ENCODE assay signal across 8 cellular contexts in genomic region chr5:50853151-50853550, GRCh38.
DNase-seq lines count a peak whose midpoint lies in the region; ATAC-seq and TF ChIP-seq lines count a peak whose summit lies in the region.

No MANE protein-coding gene starts in this region.

- H3K4me1 ChIP-seq in endodermal cell (ENCODE audit: control insufficient read depth, insufficient read depth, low read length): peaks cover 6% of the 10 kb centered on the region

- H3K4me1 Mint-ChIP-seq in endodermal cell: peaks cover 6% of the 10 kb centered on the region

- no peaks in the 10 kb centered on the region for H3K36me3 ChIP-seq in endodermal cell (ENCODE audit: control insufficient read depth, insufficient read depth, low read length)

- DNase-seq in GM12864 (ENCODE audit: low read depth) (peak; percentile 72), globus pallidus (ENCODE audit: low spot score) (peak; percentile 63), NCI-H187 (lab: John Stamatoyannopoulos, UW) (no peak), NCI-H510A treated with DMSO at 0.1 percent for 48 hours (lab: John Stamatoyannopoulos, UW) (no peak), cerebellum (ENCODE audit: low spot score) (no peak), endodermal cell (no peak)

- H3K9me3 Mint-ChIP-seq in endodermal cell: no peaks in the 10 kb centered on the region

- no peaks in the 10 kb centered on the region for H3K27me3 ChIP-seq in endodermal cell (ENCODE audit: control insufficient read depth, insufficient read depth, low read length, poor library complexity, severe bottlenecking)

- H3K36me3 Mint-ChIP-seq in endodermal cell (ENCODE audit: low read depth): no peaks in the 10 kb centered on the region

- no peak overlapping the region for H3K27ac ChIP-seq in endodermal cell (ENCODE audit: low read depth, low read length)

- ATAC-seq in GM21526 (IDR thresholded peaks at IDR 0.05; ENCODE audit: low FRiP score, unreplicated experiment) (peak; percentile 78), HG03520 (IDR thresholded peaks at IDR 0.05; ENCODE audit: unreplicated experiment) (peak; percentile 71)

- TF ChIP-seq CTCF in GM12864 (IDR thresholded peaks at IDR 0.05; ENCODE audit: low read depth, low read length, missing control alignments): no peak
- TF ChIP-seq CTCF in endodermal cell (conservative IDR thresholded peaks at IDR 0.05): no peak

- WGBS in endodermal cell (ENCODE audit: insufficient coverage in 1 of 2, insufficient read length in 1 of 2), 2 experiments: 92 to 94% methylated on average over 2 to 4 of the region's 4 CpGs

- H3K27ac Mint-ChIP-seq in endodermal cell: no peak overlapping the region

- H3K27me3 Mint-ChIP-seq in endodermal cell (ENCODE audit: insufficient read depth): no peaks in the 10 kb centered on the region

- no peaks in the 10 kb centered on the region for H3K9me3 ChIP-seq in endodermal cell (ENCODE audit: control insufficient read depth, low read length)

- H3K9ac ChIP-seq in endodermal cell (ENCODE audit: extremely low read depth, low read length, poor library complexity, severe bottlenecking): no peak overlapping the region

- H3K4me3 ChIP-seq in GM12864 (ENCODE audit: low read depth, low read length): no peak overlapping the region
- H3K4me3 ChIP-seq in endodermal cell (ENCODE audit: low read length): no peak overlapping the region

- H3K4me3 Mint-ChIP-seq in endodermal cell: no peak overlapping the region

Comparison
In these comparisons a context has a peak if more than half of its experiments do, and no peak if none do; other contexts are left out.
1. DNase-seq: peak in GM12864 (single experiment) and globus pallidus (single experiment); none in NCI-H187 (0 of 2), NCI-H510A treated with DMSO at 0.1 percent for 48 hours (single experiment), cerebellum (single experiment) and endodermal cell (single experiment).